18 cellular contexts compared by ENCODE assay signal in genomic region chr13:91661692-91662490, GRCh38.
A peak's percentile ranks its signal among the peaks of the same experiment; 100 is the strongest.
DNase-seq lines count a peak whose midpoint lies in the region; ATAC-seq, FAIRE-seq and TF ChIP-seq lines count a peak whose summit lies in the region.
"Had no signal": no experiment of that assay in that cellular context is flagged by ENCODE, and none has a peak within 500 bp of the region (broad histone marks: within the 10 kb centered on the region; RNA-seq: fewer than 3 reads in every experiment).

No MANE protein-coding gene starts in this region.

- TF ChIP-seq CTCF in mucosa of descending colon (IDR thresholded peaks at IDR 0.05) (no peak), psoas muscle (IDR thresholded peaks at IDR 0.05) (no peak)

- TF ChIP-seq POLR2A in GM12892 (IDR thresholded peaks at IDR 0.05; ENCODE audit: low read depth, low read length): no peak

- peak; percentile 57 for ATAC-seq in GM19397 (IDR thresholded peaks at IDR 0.05; ENCODE audit: unreplicated experiment)
- peak; percentile 49 for ATAC-seq in HG02763 (IDR thresholded peaks at IDR 0.05; ENCODE audit: unreplicated experiment)
- peak; percentile 53 for ATAC-seq in HG03378 (IDR thresholded peaks at IDR 0.05; ENCODE audit: unreplicated experiment)
- ATAC-seq in HG03571 (IDR thresholded peaks at IDR 0.05; ENCODE audit: unreplicated experiment): no peak
- no peak for ATAC-seq in mucosa of descending colon
- ATAC-seq in psoas muscle: no peak
- ATAC-seq: A549 had no signal

- H3K4me3 ChIP-seq in mucosa of descending colon (no peak overlapping the region), psoas muscle (no peak overlapping the region)
- H3K4me3 ChIP-seq: A549, lung had no signal

- no peak overlapping the region for H3K27ac Mint-ChIP-seq in activated naive CD8-positive, alpha-beta T cell treated with anti-CD3 and anti-CD28 coated beads for 36 hours
- H3K27ac Mint-ChIP-seq: activated CD4-positive, alpha-beta T cell treated with anti-CD3 and anti-CD28 coated beads, Interleukin-2, amount 10 ng/mL, durations not matched to agents 24 days and 14 days; dendritic cell treated with granulocyte-macrophage colony-stimulating factor and Interleukin-4, amounts not matched to agents 40 ng/mL and 50 ng/mL, for 4 days; HFFc6 had no signal

- FAIRE-seq in GM12892 (lab: Jason Lieb, UNC): peak; percentile 33
- FAIRE-seq: A549, endothelial cell of umbilical vein, islet of Langerhans had no signal

- H3K27me3 ChIP-seq in psoas muscle (ENCODE audit: insufficient read depth in 3 of 3, low read length in 2 of 3): no peaks in the 10 kb centered on the region

- H3K36me3 ChIP-seq in mucosa of descending colon (ENCODE audit: low read depth): no peaks in the 10 kb centered on the region
- H3K36me3 ChIP-seq in psoas muscle (ENCODE audit: insufficient read depth in 1 of 2, low read depth in 1 of 2): no peaks in the 10 kb centered on the region

- intact Hi-C loops in mucosa of descending colon (cut with DNase I, micrococcal nuclease) (no loop called here), psoas muscle (cut with DNase I) (no loop called here)

- DNase-seq in GM12892 (ENCODE audit: insufficient read length): no peak
- DNase-seq in mucosa of descending colon: no peak
- DNase-seq in psoas muscle: no peak
- no peak for DNase-seq in activated naive CD8-positive, alpha-beta T cell treated with anti-CD3 and anti-CD28 coated beads for 36 hours
- DNase-seq: activated CD4-positive, alpha-beta T cell treated with anti-CD3 and anti-CD28 coated beads, Interleukin-2, amount 10 ng/mL, durations not matched to agents 24 days and 14 days; activated gamma-delta T cell treated with Interleukin-2 at 50 U/mL for 16 hours; HFFc6; NCI-H1417; NCI-H524 treated with DMSO at 0.1 percent for 48 hours had no signal

- no peaks in the 10 kb centered on the region for H3K4me1 ChIP-seq in mucosa of descending colon (ENCODE audit: low read depth)
- no peaks in the 10 kb centered on the region for H3K4me1 ChIP-seq in psoas muscle
- H3K4me1 ChIP-seq: A549 had no signal

- H3K9me3 ChIP-seq in mucosa of descending colon (no peaks in the 10 kb centered on the region), psoas muscle (no peaks in the 10 kb centered on the region)
- H3K9me3 ChIP-seq: A549 had no signal

- H3K4me1 Mint-ChIP-seq in activated naive CD8-positive, alpha-beta T cell treated with anti-CD3 and anti-CD28 coated beads for 36 hours: no peaks in the 10 kb centered on the region
- H3K4me1 Mint-ChIP-seq: activated CD4-positive, alpha-beta T cell treated with anti-CD3 and anti-CD28 coated beads, Interleukin-2, amount 10 ng/mL, durations not matched to agents 24 days and 14 days had no signal

- H3K27me3 Mint-ChIP-seq in activated naive CD8-positive, alpha-beta T cell treated with anti-CD3 and anti-CD28 coated beads for 36 hours: no peaks in the 10 kb centered on the region
- H3K27me3 Mint-ChIP-seq: activated CD4-positive, alpha-beta T cell treated with anti-CD3 and anti-CD28 coated beads, Interleukin-2, amount 10 ng/mL, durations not matched to agents 24 days and 14 days; dendritic cell treated with granulocyte-macrophage colony-stimulating factor and Interleukin-4, amounts not matched to agents 40 ng/mL and 50 ng/mL, for 4 days had no signal

- no peak overlapping the region for H3K4me3 Mint-ChIP-seq in activated naive CD8-positive, alpha-beta T cell treated with anti-CD3 and anti-CD28 coated beads for 36 hours
- H3K4me3 Mint-ChIP-seq: activated CD4-positive, alpha-beta T cell treated with anti-CD3 and anti-CD28 coated beads, Interleukin-2, amount 10 ng/mL, durations not matched to agents 24 days and 14 days; dendritic cell treated with granulocyte-macrophage colony-stimulating factor and Interleukin-4, amounts not matched to agents 40 ng/mL and 50 ng/mL, for 4 days; HFFc6 had no signal

- WGBS in psoas muscle, 3 donors: 59 to 60% (median 60%) methylated on average over 4 of the region's 4 CpGs

- H3K36me3 Mint-ChIP-seq in activated naive CD8-positive, alpha-beta T cell treated with anti-CD3 and anti-CD28 coated beads for 36 hours: no peaks in the 10 kb centered on the region

- no peaks in the 10 kb centered on the region for H3K9me3 Mint-ChIP-seq in activated naive CD8-positive, alpha-beta T cell treated with anti-CD3 and anti-CD28 coated beads for 36 hours
- H3K9me3 Mint-ChIP-seq: activated CD4-positive, alpha-beta T cell treated with anti-CD3 and anti-CD28 coated beads, Interleukin-2, amount 10 ng/mL, durations not matched to agents 24 days and 14 days had no signal

- H3K27ac ChIP-seq in psoas muscle: no peak overlapping the region
- H3K27ac ChIP-seq: A549 had no signal

Comparison
In these comparisons a context has a peak if more than half of its experiments do, and no peak if none do; other contexts are left out.
1. ATAC-seq: peak in GM19397 (single experiment), HG02763 (single experiment) and HG03378 (single experiment); none in HG03571 (single experiment), mucosa of descending colon (single experiment) and psoas muscle (0 of 4).